ENCODE assay signal across 8 cellular contexts in genomic region chr14:54488646-54489317, GRCh38. TPM values are rescaled to one million over a fixed set of nuclear protein-coding genes. Genes with fewer than 3 reads are reported as not detected.
A peak's percentile ranks its signal among the peaks of the same experiment; 100 is the strongest.
DNase-seq lines count a peak whose midpoint lies in the region; ATAC-seq lines count a peak whose summit lies in the region.

TSS of gene GMFB (minus strand) at chr14:54488980. CDS start at chr14:54488927, 53 bp downstream.

- ATAC-seq in GM18502 (IDR thresholded peaks at IDR 0.05; ENCODE audit: poor library complexity, unreplicated experiment) (peak; percentile 92), HG02970 (IDR thresholded peaks at IDR 0.05; ENCODE audit: low FRiP score, unreplicated experiment) (peak; percentile 89), right cardiac atrium (peak; percentile 97 to 99), aorta (ENCODE audit: low FRiP score) (peak; percentile 98)

- peaks cover 2% of the 10 kb centered on the region for H3K4me1 ChIP-seq in right cardiac atrium (ENCODE audit: control insufficient read depth, insufficient read depth, low read length)
- peaks cover 7% of the 10 kb centered on the region for H3K4me1 ChIP-seq in rectal smooth muscle tissue (ENCODE audit: control insufficient read depth, insufficient read depth, low read length)
- H3K4me1 ChIP-seq in aorta (ENCODE audit: control insufficient read depth in 1 of 2, insufficient read depth in 2 of 2, low read length in 2 of 2) = peaks cover 0 to 2% of the 10 kb centered on the region in 2 donors

- H3K36me3 ChIP-seq in rectal smooth muscle tissue (ENCODE audit: control insufficient read depth, insufficient read depth, low read length) (no peaks in the 10 kb centered on the region), aorta (ENCODE audit: control insufficient read depth in 1 of 2, insufficient read depth in 2 of 2, low read length in 1 of 2) (no peaks in the 10 kb centered on the region)

- DNase-seq in NCI-H187 treated with DMSO at 0.1 percent for 48 hours (lab: John Stamatoyannopoulos, UW) (peak; percentile 33), anterior cingulate cortex (lab: John Stamatoyannopoulos, UW) (peak; percentile 22 to 91 (median 83)), right cardiac atrium (peak; percentile 96 to 98 (median 98)), aorta (peak; percentile 97)

- H3K9me3 ChIP-seq in right cardiac atrium (ENCODE audit: control insufficient read depth, low read length) = no peaks in the 10 kb centered on the region
- H3K9me3 ChIP-seq in aorta (ENCODE audit: control insufficient read depth, low read length) = no peaks in the 10 kb centered on the region

- H3K27me3 ChIP-seq in right cardiac atrium (ENCODE audit: control insufficient read depth, insufficient read depth) (no peaks in the 10 kb centered on the region), rectal smooth muscle tissue (ENCODE audit: control insufficient read depth, insufficient read depth, low read length) (no peaks in the 10 kb centered on the region), aorta (ENCODE audit: control insufficient read depth in 1 of 2, insufficient read depth in 2 of 2, low read length in 1 of 2) (no peaks in the 10 kb centered on the region)

- peak within 1 kb of the TSS; percentile 94 for H3K9ac ChIP-seq in rectal smooth muscle tissue (ENCODE audit: low read length)

- peak within 1 kb of the TSS; percentile 96 for H3K27ac ChIP-seq in right cardiac atrium (ENCODE audit: low read length)
- H3K27ac ChIP-seq in rectal smooth muscle tissue (ENCODE audit: low read depth, low read length) = peak within 1 kb of the TSS; percentile 90
- peak within 1 kb of the TSS; percentile 63 to 89 for H3K27ac ChIP-seq in aorta (ENCODE audit: low read depth in 1 of 2, low read length in 2 of 2)

- under 1% methylated on average over 51 of the region's 51 CpGs for WGBS in right cardiac atrium
- 1% methylated on average over 51 of the region's 51 CpGs for WGBS in aorta, 2 donors

- H3K4me3 ChIP-seq in right cardiac atrium (ENCODE audit: low read length) (peak within 1 kb of the TSS; percentile 93), rectal smooth muscle tissue (ENCODE audit: low read length) (peak within 1 kb of the TSS; percentile 82), aorta (ENCODE audit: low read length in 2 of 2) (peak within 1 kb of the TSS; percentile 54 to 83)

- intact Hi-C loops in T-helper 2 cell treated with Interferon-gamma antibody and Interleukin-4, amounts not matched to agents 100 ng/mL and 5 ng/mL, for 36 hours (cut with micrococcal nuclease) = loop anchor here (1.0 to 5.0 kb wide), 5 partner anchors 21 to 539 kb away; partner anchors contain the start of genes CGRRF1, CNIH1, SOCS4 and WDHD1
- intact Hi-C loops in right cardiac atrium (cut with DNase I) (no loop called here), aorta (cut with DNase I) (loop anchor here in 1 of 2 donors (1.0 kb wide), 1 partner anchor 21 kb away; the partner anchor contains the start of gene CGRRF1)

RNA-seq across cellular contexts. Expression of gene GMFB, which starts in this region (rescaled TPM):
- 38.0 and 39.3 TPM in 2 replicates for total RNA-seq in T-helper 2 cell treated with Interferon-gamma antibody and Interleukin-4, amounts not matched to agents 100 ng/mL and 5 ng/mL, for 36 hours
- 10 to 100 TPM; 32.7 to 37.5 (median 35.8) TPM for total RNA-seq in right cardiac atrium
- 13.2 TPM for polyA plus RNA-seq in right cardiac atrium
- 10 to 100 TPM; 37.6 to 40.2 TPM for total RNA-seq in aorta
- 10 to 100 TPM; 11.9 to 31.6 TPM for polyA plus RNA-seq in aorta

Comparison
In these comparisons a context has a peak if more than half of its experiments do, and no peak if none do; other contexts are left out.
1. Peak in every context shown above with its lines: DNase-seq, ATAC-seq, H3K4me3 ChIP-seq and H3K27ac ChIP-seq.
2. DNase-seq: peak in every context shown above with its lines; median percentile 98 in right cardiac atrium; 97 in aorta; 83 in anterior cingulate cortex; 33 in NCI-H187 treated with DMSO at 0.1 percent for 48 hours.